In the genomic region with DNA sequence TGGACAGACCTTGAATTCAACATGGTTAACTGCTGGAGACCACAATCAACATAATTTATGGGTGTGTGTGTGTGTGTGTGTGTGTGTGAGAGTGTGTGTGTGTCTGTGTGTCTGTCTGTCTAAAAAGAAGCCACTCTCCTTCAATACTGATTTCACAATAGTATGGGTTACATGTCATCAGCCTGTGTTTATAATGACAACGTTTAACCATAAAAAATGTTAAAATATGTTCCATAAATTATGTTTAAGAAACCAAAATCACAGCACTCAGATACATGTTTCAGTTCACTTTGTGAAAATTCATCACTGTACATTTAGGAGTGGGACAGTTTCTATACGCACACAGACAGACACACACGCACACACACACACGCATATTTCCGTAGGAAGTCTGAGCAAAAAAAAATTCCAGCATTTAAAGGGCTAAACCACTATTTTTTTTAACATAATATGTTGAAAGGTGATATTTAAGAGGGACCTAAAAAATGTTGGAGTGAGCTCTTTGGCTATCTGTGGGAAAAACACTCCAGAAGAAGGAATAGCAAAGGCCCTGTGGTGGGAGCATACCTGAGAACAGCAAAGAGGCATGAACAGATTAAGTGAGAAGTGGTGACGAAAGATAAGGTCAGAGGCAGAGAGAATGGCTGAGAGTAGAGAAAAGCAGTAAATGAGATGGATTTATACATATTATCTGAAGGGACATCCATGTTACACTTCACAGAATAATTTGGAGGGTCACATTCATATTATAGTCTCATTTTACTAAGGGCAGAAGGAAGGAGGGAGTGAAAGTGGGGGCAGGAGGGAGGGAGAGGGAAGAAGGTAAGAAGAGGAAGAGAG, we compare ENCODE assay signal across 14 cellular contexts. TPM values are rescaled to one million over a fixed set of nuclear protein-coding genes. Genes with fewer than 3 reads are reported as not detected.
DNase-seq lines count a peak whose midpoint lies in the region; ATAC-seq, FAIRE-seq and TF ChIP-seq lines count a peak whose summit lies in the region.
"Had no signal": no experiment of that assay in that cellular context is flagged by ENCODE, and none has a peak within 500 bp of the region (broad histone marks: within the 10 kb centered on the region; RNA-seq: fewer than 3 reads in every experiment).

No MANE protein-coding gene starts in this region.

- peaks cover 24% of the 10 kb centered on the region for H3K4me1 ChIP-seq in CD8-positive, alpha-beta T cell (ENCODE audit: insufficient read depth, low read length)
- peaks cover 96% of the 10 kb centered on the region for H3K4me1 ChIP-seq in body of pancreas
- peaks cover 11 to 86% (median 29%) of the 10 kb centered on the region in 3 donors for H3K4me1 ChIP-seq in esophagus squamous epithelium

- no peaks in the 10 kb centered on the region for H3K9me3 Mint-ChIP-seq in CD8-positive, alpha-beta T cell
- H3K9me3 Mint-ChIP-seq: activated B cell treated with CpG ODN at 0.5 μM for 24 hours had no signal

- DNase-seq in CD8-positive, alpha-beta T cell: no peak
- DNase-seq in HT-29 (ENCODE audit: low spot score): peak; percentile 41
- no peak for DNase-seq in body of pancreas
- DNase-seq in kidney tubule cell (ENCODE audit: low spot score): peak; percentile 37
- no peak for DNase-seq in esophagus squamous epithelium (lab: John Stamatoyannopoulos, UW)
- no peak for DNase-seq in D721Med (ENCODE audit: insufficient read length, low spot score)
- DNase-seq: activated B cell treated with CpG ODN at 0.5 μM for 24 hours, heart left ventricle, MM.1S, SIG-M5, upper lobe of left lung had no signal

- no peak overlapping the region for H3K27ac ChIP-seq in CD8-positive, alpha-beta T cell (ENCODE audit: low read depth, low read length)
- H3K27ac ChIP-seq in body of pancreas (peak overlapping the region; percentile 7 to 90 (median 82)), esophagus squamous epithelium (no peak overlapping the region)
- H3K27ac ChIP-seq: heart left ventricle had no signal

- no peaks in the 10 kb centered on the region for H3K36me3 ChIP-seq in CD8-positive, alpha-beta T cell (ENCODE audit: insufficient read depth, low read length)
- H3K36me3 ChIP-seq in body of pancreas (replicated peaks in 1 of 2; ENCODE audit: insufficient read depth in 1 of 2, low read depth in 2 of 2) (no peaks in the 10 kb centered on the region), esophagus squamous epithelium (no peaks in the 10 kb centered on the region)
- H3K36me3 ChIP-seq: heart left ventricle, upper lobe of left lung had no signal

- no peak for TF ChIP-seq CTCF in CD8-positive, alpha-beta T cell (IDR thresholded peaks at IDR 0.05)
- TF ChIP-seq CTCF in body of pancreas (IDR thresholded peaks at IDR 0.05) (no peak), esophagus squamous epithelium (IDR thresholded peaks at IDR 0.05) (no peak), D721Med (IDR thresholded peaks at IDR 0.05; ENCODE audit: insufficient read depth, missing control alignments) (no peak)

- CTCF ChIA-PET in CD8-positive, alpha-beta T cell (lab: Charles Lee): no interaction called here

- no peaks in the 10 kb centered on the region for H3K27me3 Mint-ChIP-seq in CD8-positive, alpha-beta T cell (ENCODE audit: low read depth)
- H3K27me3 Mint-ChIP-seq: activated B cell treated with CpG ODN at 0.5 μM for 24 hours had no signal

- H3K27me3 ChIP-seq in CD8-positive, alpha-beta T cell (ENCODE audit: insufficient read depth, low read length): no peaks in the 10 kb centered on the region
- H3K27me3 ChIP-seq in body of pancreas (no peaks in the 10 kb centered on the region), esophagus squamous epithelium (no peaks in the 10 kb centered on the region)
- H3K27me3 ChIP-seq: heart left ventricle, upper lobe of left lung had no signal

- no peak overlapping the region for H3K4me3 ChIP-seq in CD8-positive, alpha-beta T cell (ENCODE audit: low read depth, low read length)
- H3K4me3 ChIP-seq in body of pancreas: no peak overlapping the region
- no peak overlapping the region for H3K4me3 ChIP-seq in esophagus squamous epithelium
- H3K4me3 ChIP-seq: heart left ventricle, upper lobe of left lung had no signal

- H3K27ac Mint-ChIP-seq in CD8-positive, alpha-beta T cell: no peak overlapping the region
- H3K27ac Mint-ChIP-seq: activated B cell treated with CpG ODN at 0.5 μM for 24 hours had no signal

- TF ChIP-seq POLR2A in body of pancreas (IDR thresholded peaks at IDR 0.05) (no peak), esophagus squamous epithelium (IDR thresholded peaks at IDR 0.05) (no peak)

- no peak for FAIRE-seq in D721Med (lab: Jason Lieb, UNC)

- peak overlapping the region; percentile 4 for H3K4me3 Mint-ChIP-seq in CD8-positive, alpha-beta T cell
- H3K4me3 Mint-ChIP-seq: activated B cell treated with CpG ODN at 0.5 μM for 24 hours had no signal

- intact Hi-C loops in CD8-positive, alpha-beta T cell (cut with DNase I, micrococcal nuclease): no loop called here
- intact Hi-C loops in body of pancreas (cut with DNase I) (no loop called here), esophagus squamous epithelium (cut with DNase I) (no loop called here)

- H3K4me1 Mint-ChIP-seq in CD8-positive, alpha-beta T cell (ENCODE audit: low read depth): peaks cover 72% of the 10 kb centered on the region

- no peaks in the 10 kb centered on the region for H3K9me3 ChIP-seq in CD8-positive, alpha-beta T cell (ENCODE audit: low read length)
- no peaks in the 10 kb centered on the region for H3K9me3 ChIP-seq in body of pancreas
- H3K9me3 ChIP-seq in esophagus squamous epithelium: no peaks in the 10 kb centered on the region
- H3K9me3 ChIP-seq: heart left ventricle, upper lobe of left lung had no signal

- WGBS in body of pancreas, 2 donors: 35 to 43% methylated on average over 6 of the region's 6 CpGs
- WGBS in esophagus squamous epithelium, 2 donors: 71 to 73% methylated on average over 6 of the region's 6 CpGs

- ATAC-seq in CD8-positive, alpha-beta T cell: no peak
- ATAC-seq in body of pancreas (no peak), GM19395 (IDR thresholded peaks at IDR 0.05; ENCODE audit: unreplicated experiment) (no peak), HG03354 (IDR thresholded peaks at IDR 0.05; ENCODE audit: poor library complexity, severe bottlenecking, unreplicated experiment) (no peak)
- ATAC-seq: heart left ventricle, sciatic nerve had no signal

- H3K36me3 Mint-ChIP-seq in CD8-positive, alpha-beta T cell: peaks cover under 1% of the 10 kb centered on the region

- POLR2A ChIA-PET in CD8-positive, alpha-beta T cell (lab: Charles Lee): interaction anchor here (1.2 kb wide), 1 partner anchor 17 kb away, joined by 3 read pairs; no protein-coding TSS in a partner anchor

RNA-seq across cellular contexts. Expression of gene PDZD8, which starts 10.9 kb away (rescaled TPM):
- total RNA-seq in CD8-positive, alpha-beta T cell: 10 to 100 TPM; 49.6 to 59.8 TPM
- 31.0 and 31.1 TPM in 2 replicates for total RNA-seq in HT-29 (2014; rRNA removed; shearing (Covaris generic))
- total RNA-seq in body of pancreas (10 to 100 TPM; 34.3 to 36.8 TPM), esophagus squamous epithelium (10 to 100 TPM; 28.1 to 39.2 (median 32.9) TPM)

Comparison
In these comparisons a context has a peak if more than half of its experiments do, and no peak if none do; other contexts are left out.
1. DNase-seq: peak in HT-29 (single experiment) and kidney tubule cell (single experiment); none in CD8-positive, alpha-beta T cell (0 of 7), body of pancreas (0 of 4), esophagus squamous epithelium (single experiment) and D721Med (single experiment).
2. H3K27ac ChIP-seq: peak in body of pancreas (4 of 4); none in CD8-positive, alpha-beta T cell (single experiment) and esophagus squamous epithelium (0 of 4).